ENCODE assay signal across 11 cellular contexts in genomic region chr10:23186178-23186577, GRCh38. TPM values are rescaled to one million over a fixed set of nuclear protein-coding genes. Genes with fewer than 3 reads are reported as not detected.
"Had no signal": no experiment of that assay in that cellular context is flagged by ENCODE, and none has a peak within 500 bp of the region (broad histone marks: within the 10 kb centered on the region; RNA-seq: fewer than 3 reads in every experiment).

No MANE protein-coding gene starts in this region.

- DNase-seq: GOT3, H7, HFFc6, IMR-90, KG1 had no signal

- H3K4me1 ChIP-seq: HAP-1 had no signal

- H3K4me3 ChIP-seq: HAP-1, K562 had no signal

- H3K9me3 ChIP-seq: HAP-1 had no signal

- H3K36me3 ChIP-seq: HAP-1 had no signal

- FAIRE-seq: K562 had no signal

- H3K27ac ChIP-seq: HL-60 had no signal

- ATAC-seq: HCT116, K562 had no signal

RNA-seq across cellular contexts. Expression of gene PTF1A, which starts 5.9 kb away (rescaled TPM):
- total RNA-seq: H4, HFFc6, HT1080, IMR-90, K562 had no signal
- polyA plus RNA-seq: IMR-90, K562 had no signal
